Comparison of ENCODE assay signal across 21 cellular contexts in the genomic region with DNA sequence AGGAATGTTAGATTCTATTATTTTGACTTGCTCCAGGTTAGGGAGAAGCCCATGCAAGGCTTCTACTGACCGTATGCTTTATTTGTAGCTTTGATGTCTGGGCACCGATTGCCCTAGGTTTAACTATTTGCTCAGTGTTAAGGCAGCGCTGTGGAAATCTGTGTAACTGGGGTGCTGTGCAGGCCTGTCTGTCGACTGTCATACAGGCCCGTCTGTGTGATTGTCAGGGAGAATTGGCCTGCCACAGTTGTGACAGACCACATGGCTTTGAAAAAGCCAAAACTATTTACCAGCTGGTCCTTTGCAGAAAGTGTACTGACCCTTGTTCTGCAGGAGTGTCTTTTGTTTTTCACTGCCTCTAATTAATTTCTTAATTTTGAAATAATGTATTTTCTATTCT.
"Had no signal": no experiment of that assay in that cellular context is flagged by ENCODE, and none has a peak within 500 bp of the region (broad histone marks: within the 10 kb centered on the region; RNA-seq: fewer than 3 reads in every experiment).

No MANE protein-coding gene starts in this region.

- H3K9me3 Mint-ChIP-seq: activated naive CD4-positive, alpha-beta T cell treated with anti-CD3 and anti-CD28 coated beads for 36 hours; activated T-cell treated with anti-CD3 and anti-CD28 coated beads, Interleukin-2, amount 50 U/mL, for 4 hours had no signal

- H3K27me3 ChIP-seq: brain microvascular endothelial cell, SJSA1 had no signal

- H3K9me3 ChIP-seq: SJSA1 had no signal

- H3K27ac Mint-ChIP-seq: activated CD4-positive, alpha-beta memory T cell treated with anti-CD3 and anti-CD28 coated beads for 36 hours; activated CD4-positive, alpha-beta T cell treated with anti-CD3 and anti-CD28 coated beads, Interleukin-2, amount 10 ng/mL, durations not matched to agents 7 days and 5 days; activated naive CD4-positive, alpha-beta T cell treated with anti-CD3 and anti-CD28 coated beads for 36 hours; activated naive CD8-positive, alpha-beta T cell; T-helper 17 cell had no signal

- H3K36me3 ChIP-seq: brain microvascular endothelial cell, SJSA1 had no signal

- ATAC-seq: activated T-cell treated with anti-CD3 and anti-CD28 coated beads, Interleukin-2, amount 50 U/mL, for 4 hours; T-helper 17 cell had no signal

- H3K27ac ChIP-seq: brain microvascular endothelial cell, SJSA1 had no signal

- H3K4me3 Mint-ChIP-seq: activated CD4-positive, alpha-beta memory T cell treated with anti-CD3 and anti-CD28 coated beads for 36 hours; activated CD4-positive, alpha-beta T cell treated with anti-CD3 and anti-CD28 coated beads, Interleukin-2, amount 10 ng/mL, durations not matched to agents 7 days and 5 days; activated naive CD4-positive, alpha-beta T cell treated with anti-CD3 and anti-CD28 coated beads for 36 hours; activated naive CD8-positive, alpha-beta T cell; activated T-cell treated with anti-CD3 and anti-CD28 coated beads, Interleukin-2, amount 50 U/mL, for 4 hours; T-helper 17 cell had no signal

- H3K36me3 Mint-ChIP-seq: activated CD4-positive, alpha-beta memory T cell treated with anti-CD3 and anti-CD28 coated beads for 36 hours; activated naive CD8-positive, alpha-beta T cell had no signal

- H3K4me3 ChIP-seq: SJSA1 had no signal

- DNase-seq: activated CD4-positive, alpha-beta memory T cell treated with anti-CD3 and anti-CD28 coated beads for 36 hours; activated CD4-positive, alpha-beta T cell treated with anti-CD3 and anti-CD28 coated beads, Interleukin-2, amount 10 ng/mL, durations not matched to agents 7 days and 5 days; activated CD4-positive, CD25-positive, alpha-beta regulatory T cell; activated CD8-positive, alpha-beta memory T cell treated with anti-CD3 and anti-CD28 coated beads for 24 hours; activated effector memory CD4-positive, alpha-beta T cell treated with anti-CD3 and anti-CD28 coated beads, Interleukin-2, amount 50 U/mL, for 16 hours; activated naive CD4-positive, alpha-beta T cell treated with anti-CD3 and anti-CD28 coated beads for 36 hours; activated T-cell treated with anti-CD3 and anti-CD28 coated beads, Interleukin-2, amount 50 U/mL, for 4 hours; amygdala; brain microvascular endothelial cell; Kasumi-1; KBM-7; NCI-H1048; NCI-H2029 treated with DMSO at 0.1 percent for 48 hours; NCI-H510A treated with DMSO at 0.1 percent for 48 hours; NCI-H69; NK-92 treated with Interleukin-12 subunit alpha and Interleukin-12 subunit beta, amount 100 ng/mL, for 24 hours; SHP77; T-helper 17 cell; T-helper 9 cell had no signal
